In the genomic region with DNA sequence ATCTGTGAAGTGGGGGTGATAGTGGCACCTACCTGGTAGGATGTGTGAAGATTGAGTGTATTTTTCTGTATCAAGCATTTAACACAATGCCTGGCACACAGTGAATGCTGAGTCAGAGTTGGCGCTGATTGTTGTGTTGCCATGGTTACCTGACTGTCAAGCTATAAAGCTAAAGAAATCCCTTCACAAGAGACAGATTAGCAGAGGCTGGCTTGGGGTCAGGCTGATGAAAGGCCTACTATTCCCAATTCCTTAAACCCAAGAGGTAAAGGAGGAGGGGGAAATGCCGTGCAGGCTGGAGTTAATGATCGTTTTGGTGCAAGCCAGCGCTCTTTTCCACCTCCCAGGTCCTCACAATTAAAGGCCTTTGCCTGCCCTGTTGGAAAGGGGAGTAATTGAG, we compare ENCODE assay signal across 11 cellular contexts. TPM values are rescaled to one million over a fixed set of nuclear protein-coding genes. Genes with fewer than 3 reads are reported as not detected.
DNase-seq lines count a peak whose midpoint lies in the region; ATAC-seq, FAIRE-seq and TF ChIP-seq lines count a peak whose summit lies in the region.
"Had no signal": no experiment of that assay in that cellular context is flagged by ENCODE, and none has a peak within 500 bp of the region (broad histone marks: within the 10 kb centered on the region; RNA-seq: fewer than 3 reads in every experiment).

No MANE protein-coding gene starts in this region.

- H3K9me3 ChIP-seq in left ventricle myocardium inferior (replicated peaks) (no peaks in the 10 kb centered on the region), psoas muscle (no peaks in the 10 kb centered on the region)

- H3K36me3 ChIP-seq in left ventricle myocardium inferior (no peaks in the 10 kb centered on the region), psoas muscle (ENCODE audit: insufficient read depth in 1 of 2, low read depth in 1 of 2) (no peaks in the 10 kb centered on the region)

- no peak overlapping the region for H3K4me3 Mint-ChIP-seq in stimulated activated naive B cell treated with anti-CD40 and anti-IgM and Interleukin-4, amounts not matched to agents 10 μg/mL and 1 μg/mL and 100 μg/mL, for 72 hours
- H3K4me3 Mint-ChIP-seq: CD14-positive monocyte had no signal

- FAIRE-seq in RCC 7860 (lab: Jason Lieb, UNC), result no peak

- DNase-seq in left cardiac atrium, result peak; percentile 26
- no peak for DNase-seq in left ventricle myocardium inferior
- DNase-seq in RCC 7860 (ENCODE audit: low spot score), result peak; percentile 40
- peak; percentile 21 for DNase-seq in fibroblast of pulmonary artery (ENCODE audit: low read depth)
- DNase-seq in stimulated activated naive B cell treated with anti-CD40 and anti-IgM and Interleukin-4, amounts not matched to agents 10 μg/mL and 1 μg/mL and 100 μg/mL, for 72 hours, result peak; percentile 16
- DNase-seq in psoas muscle, result no peak
- DNase-seq: kidney glomerular epithelial cell, NCI-H2029 had no signal

- peak overlapping the region; percentile 38 for H3K27ac Mint-ChIP-seq in stimulated activated naive B cell treated with anti-CD40 and anti-IgM and Interleukin-4, amounts not matched to agents 10 μg/mL and 1 μg/mL and 100 μg/mL, for 72 hours

- H3K4me3 ChIP-seq in left ventricle myocardium inferior, result no peak overlapping the region
- no peak overlapping the region for H3K4me3 ChIP-seq in fibroblast of pulmonary artery (replicated peaks; ENCODE audit: low read depth, low read length)
- no peak overlapping the region for H3K4me3 ChIP-seq in psoas muscle

- no peak for TF ChIP-seq CTCF in left ventricle myocardium inferior (IDR thresholded peaks at IDR 0.05; ENCODE audit: borderline replicate concordance)
- TF ChIP-seq CTCF in fibroblast of pulmonary artery (IDR thresholded peaks at IDR 0.05; ENCODE audit: low read length, missing control alignments), result no peak
- no peak for TF ChIP-seq CTCF in psoas muscle (IDR thresholded peaks at IDR 0.05)

- peaks cover 36 to 59% of the 10 kb centered on the region in 2 donors for H3K4me1 Mint-ChIP-seq in stimulated activated naive B cell treated with anti-CD40 and anti-IgM and Interleukin-4, amounts not matched to agents 10 μg/mL and 1 μg/mL and 100 μg/mL, for 72 hours

- H3K27me3 Mint-ChIP-seq in stimulated activated naive B cell treated with anti-CD40 and anti-IgM and Interleukin-4, amounts not matched to agents 10 μg/mL and 1 μg/mL and 100 μg/mL, for 72 hours, result peaks cover 5 to 6% of the 10 kb centered on the region in 2 donors

- peaks cover 2 to 9% of the 10 kb centered on the region in 2 donors for H3K36me3 Mint-ChIP-seq in stimulated activated naive B cell treated with anti-CD40 and anti-IgM and Interleukin-4, amounts not matched to agents 10 μg/mL and 1 μg/mL and 100 μg/mL, for 72 hours
- H3K36me3 Mint-ChIP-seq: CD14-positive monocyte had no signal

- H3K27ac ChIP-seq in left ventricle myocardium inferior (replicated peaks) (no peak overlapping the region), psoas muscle (no peak overlapping the region)

- intact Hi-C loops in left cardiac atrium (cut with DNase I), result no loop called here
- intact Hi-C loops in left ventricle myocardium inferior (cut with micrococcal nuclease), result no loop called here
- intact Hi-C loops in psoas muscle (cut with DNase I), result no loop called here

- peaks cover 0 to 7% of the 10 kb centered on the region in 2 donors for H3K9me3 Mint-ChIP-seq in stimulated activated naive B cell treated with anti-CD40 and anti-IgM and Interleukin-4, amounts not matched to agents 10 μg/mL and 1 μg/mL and 100 μg/mL, for 72 hours
- H3K9me3 Mint-ChIP-seq: CD14-positive monocyte had no signal

- peaks cover 48% of the 10 kb centered on the region for H3K27me3 ChIP-seq in left ventricle myocardium inferior (ENCODE audit: low read depth)
- H3K27me3 ChIP-seq in psoas muscle (ENCODE audit: insufficient read depth in 3 of 3, low read length in 2 of 3), result no peaks in the 10 kb centered on the region

- WGBS in psoas muscle, 3 donors, result 30 to 48% (median 36%) methylated on average over 4 of the region's 4 CpGs

- H3K4me1 ChIP-seq in left ventricle myocardium inferior, result no peaks in the 10 kb centered on the region
- no peaks in the 10 kb centered on the region for H3K4me1 ChIP-seq in psoas muscle

- peak in 1 of 2 donors; percentile 43 for ATAC-seq in left cardiac atrium
- ATAC-seq in stimulated activated naive B cell treated with anti-CD40 and anti-IgM and Interleukin-4, amounts not matched to agents 10 μg/mL and 1 μg/mL and 100 μg/mL, for 72 hours (replicated peaks), result no peak
- no peak for ATAC-seq in psoas muscle
- ATAC-seq in GM19467 (IDR thresholded peaks at IDR 0.05; ENCODE audit: unreplicated experiment), result no peak
- ATAC-seq in HG03139 (IDR thresholded peaks at IDR 0.05; ENCODE audit: unreplicated experiment), result no peak

RNA-seq across cellular contexts. Expression of a gene that starts 5.9 kb away (rescaled TPM):
- not detected for total RNA-seq in left cardiac atrium
- total RNA-seq in left ventricle myocardium inferior, result not detected
- total RNA-seq in psoas muscle, result not detected
- not detected for polyA plus RNA-seq in psoas muscle
- polyA plus RNA-seq: CD14-positive monocyte had no signal

Comparison
In these comparisons a context has a peak if more than half of its experiments do, and no peak if none do; other contexts are left out.
1. DNase-seq: peak in left cardiac atrium (single experiment), RCC 7860 (single experiment), fibroblast of pulmonary artery (single experiment) and stimulated activated naive B cell treated with anti-CD40 and anti-IgM and Interleukin-4, amounts not matched to agents 10 μg/mL and 1 μg/mL and 100 μg/mL, for 72 hours (single experiment); none in left ventricle myocardium inferior (single experiment) and psoas muscle (0 of 2).